1 cellular context compared by ENCODE assay signal in genomic region chr19:5973376-5973775, GRCh38.
TF ChIP-seq lines count a peak whose summit lies in the region.

No MANE protein-coding gene starts in this region.

TF ChIP-seq in HepG2, 621 proteins besides CTCF, POLR2A, EP300 and RAD21:
- TF ChIP-seq JUNB (CRISPR knock-in tag; IDR thresholded peaks at IDR 0.05; ENCODE audit: borderline replicate concordance) (no peak), ZNF317 (CRISPR knock-in tag; IDR thresholded peaks at IDR 0.05) (0 out of 2 replicates have a peak, but pooled peaks have one; percentile 48), KDM3A (CRISPR knock-in tag; IDR thresholded peaks at IDR 0.05; ENCODE audit: low read depth) (no peak), TEAD3 (CRISPR knock-in tag; optimal IDR thresholded peaks at IDR 0.05; ENCODE audit: borderline replicate concordance) (no peak), FOXM1 (CRISPR knock-in tag; IDR thresholded peaks at IDR 0.05) (no peak), ZNF768 (CRISPR knock-in tag; IDR thresholded peaks at IDR 0.05) (no peak), DDIT3 (CRISPR knock-in tag; IDR thresholded peaks at IDR 0.05) (no peak)
